In the genomic region with DNA sequence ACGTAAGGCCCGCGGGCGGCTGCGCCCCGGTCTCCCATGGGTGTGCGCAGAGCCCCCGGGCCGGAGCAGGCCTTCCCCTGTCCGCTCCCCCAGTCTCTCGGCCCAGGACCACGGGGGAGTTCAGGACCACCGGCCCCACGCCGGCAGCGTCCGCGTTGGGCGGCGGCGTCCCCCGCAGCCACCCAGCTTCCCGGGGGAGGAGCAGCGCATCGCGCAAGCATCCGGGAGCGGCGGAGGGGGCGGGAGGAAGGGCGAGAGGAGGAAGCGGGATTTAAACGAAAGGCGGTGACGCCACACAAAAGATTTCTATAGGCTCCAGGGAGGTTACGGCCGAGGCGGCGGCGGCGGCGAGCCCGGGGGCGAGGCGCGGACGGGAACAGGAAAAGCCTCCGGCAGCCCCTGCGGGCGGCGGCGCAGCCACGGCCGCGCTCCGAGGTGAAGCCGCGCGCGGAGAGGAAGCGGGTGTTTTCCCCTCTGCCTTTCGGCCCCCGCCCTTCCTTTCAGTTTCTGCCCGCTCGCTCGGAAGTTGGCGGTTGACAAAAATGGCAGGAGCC, we compare ENCODE assay signal across 8 cellular contexts. TPM values are rescaled to one million over a fixed set of nuclear protein-coding genes. Genes with fewer than 3 reads are reported as not detected.
A peak's percentile ranks its signal among the peaks of the same experiment; 100 is the strongest.
DNase-seq lines count a peak whose midpoint lies in the region; ATAC-seq and TF ChIP-seq lines count a peak whose summit lies in the region.

A gene (plus strand): TSS at position 298 of the 554 bp plus-strand sequence. CDS start 1,349 bp downstream, outside the sequence.

- H3K4me3 ChIP-seq in body of pancreas (peak within 1 kb of the TSS; percentile 55 to 92), iPS-11a (ENCODE audit: low read depth, low read length) (peak within 1 kb of the TSS; percentile 74), skeletal muscle cell (ENCODE audit: low read depth, low read length) (peak within 1 kb of the TSS; percentile 87)

- peak; percentile 81 for TF ChIP-seq POLR2A in GM18526 (IDR thresholded peaks at IDR 0.05; ENCODE audit: extremely low read depth, insufficient read length)
- peak; percentile 94 to 98 (median 98) for TF ChIP-seq POLR2A in body of pancreas (IDR thresholded peaks at IDR 0.05)

- no peaks in the 10 kb centered on the region for H3K9me3 ChIP-seq in body of pancreas

- peaks cover 42% of the 10 kb centered on the region for H3K4me1 ChIP-seq in body of pancreas

- H3K27me3 ChIP-seq in body of pancreas, result no peaks in the 10 kb centered on the region

- H3K27ac ChIP-seq in 22Rv1, result peak within 1 kb of the TSS; percentile 94
- peak within 1 kb of the TSS; percentile 95 to 98 (median 97) for H3K27ac ChIP-seq in body of pancreas

- whole genome bisulfite sequencing in body of pancreas, 2 donors, result 0% methylated on average over 7 to 67 of the region's 67 CpGs

- no peaks in the 10 kb centered on the region for H3K36me3 ChIP-seq in body of pancreas (replicated peaks in 1 of 2; ENCODE audit: insufficient read depth in 1 of 2, low read depth in 2 of 2)

- ATAC-seq in HG03064 (IDR thresholded peaks at IDR 0.05; ENCODE audit: low read depth, unreplicated experiment) (peak; percentile 48), body of pancreas (peak; percentile 82)

- no peak for TF ChIP-seq CTCF in 22Rv1 (IDR thresholded peaks at IDR 0.05)
- TF ChIP-seq CTCF in body of pancreas (IDR thresholded peaks at IDR 0.05), result no peak

- DNase-seq in NCI-H2107 treated with DMSO at 0.1 percent for 48 hours (lab: John Stamatoyannopoulos, UW; ENCODE audit: unreplicated experiment) (peak; percentile 37), UCSD-AML1 (lab: John Stamatoyannopoulos, UW; ENCODE audit: unreplicated experiment) (peak; percentile 92), body of pancreas (peak; percentile 92 to 95 (median 92)), skeletal muscle cell (ENCODE audit: low read depth) (peak; percentile 81)

- intact Hi-C loops in body of pancreas (cut with DNase I), result no loop called here

RNA-seq across cellular contexts. Expression of the gene that starts here (rescaled TPM):
- total RNA-seq in body of pancreas, result 10 to 100 TPM; 22.6 to 44.8 TPM

Comparison
In these comparisons a context has a peak if more than half of its experiments do, and no peak if none do; other contexts are left out.
1. Peak in every context shown above with its lines: DNase-seq, ATAC-seq, H3K4me3 ChIP-seq and H3K27ac ChIP-seq.
2. DNase-seq: peak in every context shown above with its lines; median percentile 92 in UCSD-AML1; 92 in body of pancreas; 81 in skeletal muscle cell; 37 in NCI-H2107 treated with DMSO at 0.1 percent for 48 hours.